ENCODE assay signal across 9 cellular contexts in genomic region chr1:234866007-234866866, GRCh38.
DNase-seq lines count a peak whose midpoint lies in the region; ATAC-seq and TF ChIP-seq lines count a peak whose summit lies in the region.
"Had no signal": no experiment of that assay in that cellular context is flagged by ENCODE, and none has a peak within 500 bp of the region (broad histone marks: within the 10 kb centered on the region; RNA-seq: fewer than 3 reads in every experiment).

No MANE protein-coding gene starts in this region.

- H3K79me2 ChIP-seq in hepatocyte: no peaks in the 10 kb centered on the region

- H3K36me3 ChIP-seq in hepatocyte (replicated peaks; ENCODE audit: insufficient read depth, low read depth) (no peaks in the 10 kb centered on the region), upper lobe of right lung (no peaks in the 10 kb centered on the region)

- no peak overlapping the region for H3K4me3 Mint-ChIP-seq in activated CD8-positive, alpha-beta memory T cell treated with anti-CD3 and anti-CD28 coated beads, Interleukin-2, amount 10 ng/mL, durations not matched to agents 7 days and 5 days
- no peak overlapping the region for H3K4me3 Mint-ChIP-seq in activated CD4-positive, alpha-beta memory T cell treated with anti-CD3 and anti-CD28 coated beads for 36 hours
- H3K4me3 Mint-ChIP-seq in endothelial cell (ENCODE audit: unreplicated experiment): no peak overlapping the region
- H3K4me3 Mint-ChIP-seq: CD4-positive, alpha-beta memory T cell had no signal

- H4K20me1 ChIP-seq in hepatocyte (ENCODE audit: insufficient read depth, poor library complexity, severe bottlenecking): no peaks in the 10 kb centered on the region

- DNase-seq in activated CD8-positive, alpha-beta memory T cell treated with anti-CD3 and anti-CD28 coated beads, Interleukin-2, amount 10 ng/mL, durations not matched to agents 7 days and 5 days: no peak
- DNase-seq in activated CD8-positive, alpha-beta memory T cell treated with anti-CD3 and anti-CD28 coated beads for 24 hours: no peak
- peak; percentile 34 for DNase-seq in activated CD4-positive, alpha-beta memory T cell treated with anti-CD3 and anti-CD28 coated beads for 36 hours
- DNase-seq in hepatocyte (ENCODE audit: low spot score) (peak; percentile 83), upper lobe of right lung (no peak), NCI-H69 (lab: John Stamatoyannopoulos, UW) (no peak), endothelial cell (ENCODE audit: low spot score) (no peak)

- no peaks in the 10 kb centered on the region for H3K9me3 Mint-ChIP-seq in activated CD8-positive, alpha-beta memory T cell treated with anti-CD3 and anti-CD28 coated beads, Interleukin-2, amount 10 ng/mL, durations not matched to agents 7 days and 5 days (ENCODE audit: low read depth)
- H3K9me3 Mint-ChIP-seq in activated CD4-positive, alpha-beta memory T cell treated with anti-CD3 and anti-CD28 coated beads for 36 hours: peaks cover 10% of the 10 kb centered on the region
- no peaks in the 10 kb centered on the region for H3K9me3 Mint-ChIP-seq in endothelial cell (ENCODE audit: unreplicated experiment)

- no peak for TF ChIP-seq CTCF in hepatocyte (IDR thresholded peaks at IDR 0.05; ENCODE audit: poor library complexity)
- TF ChIP-seq CTCF in upper lobe of right lung (IDR thresholded peaks at IDR 0.05): no peak
- no peak for TF ChIP-seq CTCF in endothelial cell (IDR thresholded peaks at IDR 0.05; ENCODE audit: unreplicated experiment)

- no peak overlapping the region for H2AFZ ChIP-seq in hepatocyte

- peak overlapping the region; percentile 93 for H3K27ac ChIP-seq in hepatocyte
- no peak overlapping the region for H3K27ac ChIP-seq in upper lobe of right lung

- intact Hi-C loops in activated CD4-positive, alpha-beta memory T cell treated with anti-CD3 and anti-CD28 coated beads for 36 hours (cut with micrococcal nuclease): no loop called here
- intact Hi-C loops in upper lobe of right lung (cut with DNase I): loop anchor here (10.0 kb wide), 1 partner anchor 219 kb away; no protein-coding TSS in a partner anchor

- no peak overlapping the region for H3K27ac Mint-ChIP-seq in activated CD8-positive, alpha-beta memory T cell treated with anti-CD3 and anti-CD28 coated beads, Interleukin-2, amount 10 ng/mL, durations not matched to agents 7 days and 5 days
- H3K27ac Mint-ChIP-seq in activated CD4-positive, alpha-beta memory T cell treated with anti-CD3 and anti-CD28 coated beads for 36 hours: no peak overlapping the region
- no peak overlapping the region for H3K27ac Mint-ChIP-seq in endothelial cell (ENCODE audit: unreplicated experiment)

- H3K4me1 ChIP-seq in hepatocyte (ENCODE audit: insufficient read depth) (peaks cover 30% of the 10 kb centered on the region), upper lobe of right lung (peaks cover 29% of the 10 kb centered on the region)

- peaks cover 23% of the 10 kb centered on the region for H3K4me1 Mint-ChIP-seq in activated CD8-positive, alpha-beta memory T cell treated with anti-CD3 and anti-CD28 coated beads, Interleukin-2, amount 10 ng/mL, durations not matched to agents 7 days and 5 days
- H3K4me1 Mint-ChIP-seq in activated CD4-positive, alpha-beta memory T cell treated with anti-CD3 and anti-CD28 coated beads for 36 hours (ENCODE audit: low read depth): peaks cover 18% of the 10 kb centered on the region
- H3K4me1 Mint-ChIP-seq in endothelial cell (ENCODE audit: unreplicated experiment): peaks cover 4% of the 10 kb centered on the region

- H3K4me3 ChIP-seq in hepatocyte (no peak overlapping the region), upper lobe of right lung (no peak overlapping the region)

- 74% methylated on average over 18 of the region's 18 CpGs for WGBS in hepatocyte (ENCODE audit: low lambda C conversion rate, missing lambda C conversion rate)

- no peaks in the 10 kb centered on the region for H3K9me3 ChIP-seq in hepatocyte (ENCODE audit: low read depth)
- no peaks in the 10 kb centered on the region for H3K9me3 ChIP-seq in upper lobe of right lung

- H3K36me3 Mint-ChIP-seq in activated CD8-positive, alpha-beta memory T cell treated with anti-CD3 and anti-CD28 coated beads, Interleukin-2, amount 10 ng/mL, durations not matched to agents 7 days and 5 days: peaks cover 4% of the 10 kb centered on the region
- peaks cover 3% of the 10 kb centered on the region for H3K36me3 Mint-ChIP-seq in activated CD4-positive, alpha-beta memory T cell treated with anti-CD3 and anti-CD28 coated beads for 36 hours
- no peaks in the 10 kb centered on the region for H3K36me3 Mint-ChIP-seq in endothelial cell (ENCODE audit: low read depth, unreplicated experiment)
- H3K36me3 Mint-ChIP-seq: CD4-positive, alpha-beta memory T cell had no signal

- H3K27me3 Mint-ChIP-seq in activated CD8-positive, alpha-beta memory T cell treated with anti-CD3 and anti-CD28 coated beads, Interleukin-2, amount 10 ng/mL, durations not matched to agents 7 days and 5 days: no peaks in the 10 kb centered on the region
- no peaks in the 10 kb centered on the region for H3K27me3 Mint-ChIP-seq in activated CD4-positive, alpha-beta memory T cell treated with anti-CD3 and anti-CD28 coated beads for 36 hours
- peaks cover 2% of the 10 kb centered on the region for H3K27me3 Mint-ChIP-seq in endothelial cell (ENCODE audit: unreplicated experiment)
- H3K27me3 Mint-ChIP-seq: CD4-positive, alpha-beta memory T cell had no signal

- POLR2A ChIA-PET in activated CD4-positive, alpha-beta memory T cell treated with anti-CD3 and anti-CD28 coated beads for 36 hours (lab: Charles Lee): no interaction called here

- no peak overlapping the region for H3K4me2 ChIP-seq in hepatocyte

- H3K27me3 ChIP-seq in hepatocyte (no peaks in the 10 kb centered on the region), upper lobe of right lung (no peaks in the 10 kb centered on the region)

- no peaks in the 10 kb centered on the region for H3K9me2 ChIP-seq in hepatocyte (replicated peaks; ENCODE audit: insufficient read depth)

- CTCF ChIA-PET in activated CD8-positive, alpha-beta memory T cell treated with anti-CD3 and anti-CD28 coated beads, Interleukin-2, amount 10 ng/mL, durations not matched to agents 7 days and 5 days (lab: Charles Lee): no interaction called here
- CTCF ChIA-PET in activated CD4-positive, alpha-beta memory T cell treated with anti-CD3 and anti-CD28 coated beads for 36 hours (lab: Charles Lee): no interaction called here

- ATAC-seq in activated CD8-positive, alpha-beta memory T cell treated with anti-CD3 and anti-CD28 coated beads, Interleukin-2, amount 10 ng/mL, durations not matched to agents 7 days and 5 days: peak; percentile 31
- ATAC-seq in upper lobe of right lung: peak; percentile 86
- ATAC-seq in HG02763 (IDR thresholded peaks at IDR 0.05; ENCODE audit: unreplicated experiment): no peak

Comparison
In these comparisons a context has a peak if more than half of its experiments do, and no peak if none do; other contexts are left out.
1. DNase-seq: peak in activated CD4-positive, alpha-beta memory T cell treated with anti-CD3 and anti-CD28 coated beads for 36 hours (single experiment) and hepatocyte (single experiment); none in activated CD8-positive, alpha-beta memory T cell treated with anti-CD3 and anti-CD28 coated beads, Interleukin-2, amount 10 ng/mL, durations not matched to agents 7 days and 5 days (single experiment), activated CD8-positive, alpha-beta memory T cell treated with anti-CD3 and anti-CD28 coated beads for 24 hours (single experiment), upper lobe of right lung (single experiment), NCI-H69 (single experiment) and endothelial cell (single experiment).